In genomic region chr9:1285526-1285925, GRCh38 we compare ENCODE assay signal across 24 cellular contexts.
"Had no signal": no experiment of that assay in that cellular context is flagged by ENCODE, and none has a peak within 500 bp of the region (broad histone marks: within the 10 kb centered on the region; RNA-seq: fewer than 3 reads in every experiment).

No MANE protein-coding gene starts in this region.

- DNase-seq: activated B cell treated with CpG ODN at 0.5 μM for 24 hours; activated CD4-positive, alpha-beta T cell treated with anti-CD3 and anti-CD28 coated beads for 1 hour; activated CD4-positive, alpha-beta T cell treated with anti-CD3 and anti-CD28 coated beads, Interleukin-2, amount 10 ng/mL, durations not matched to agents 24 days and 14 days; activated CD4-positive, alpha-beta T cell treated with anti-CD3 and anti-CD28 coated beads, Interleukin-2, amount 50 U/mL, for 48 hours; activated CD8-positive, alpha-beta memory T cell treated with anti-CD3 and anti-CD28 coated beads for 24 hours; activated effector memory CD4-positive, alpha-beta T cell treated with anti-CD3 and anti-CD28 coated beads, Interleukin-2, amount 50 U/mL, for 16 hours; activated naive CD4-positive, alpha-beta T cell treated with Interleukin-2 at 50 U/mL for 16 hours; activated naive CD8-positive, alpha-beta T cell treated with anti-CD3 and anti-CD28 coated beads, Interleukin-2, amount 50 U/mL, for 24 hours; activated T-cell treated with anti-CD3 and anti-CD28 coated beads, Interleukin-2, amount 50 U/mL, for 4 hours; amniotic stem cell; KG1; NCI-H1105; NCI-H1436; NCI-H1694 treated with DMSO at 0.1 percent for 48 hours; NCI-H2029 treated with DMSO at 0.1 percent for 48 hours; NCI-H345; NCI-H510A treated with DMSO at 0.1 percent for 48 hours; NCI-H69; OCI-M1; SHP77 treated with DMSO at 0.1 percent for 48 hours; T-helper 2 cell; T1000 had no signal

- H3K4me3 ChIP-seq: ascending aorta, cardiac muscle cell had no signal

- H3K4me1 ChIP-seq: ascending aorta had no signal

- H3K27ac ChIP-seq: ascending aorta, cardiac muscle cell had no signal

- H3K9me3 ChIP-seq: ascending aorta had no signal

- H3K36me3 ChIP-seq: ascending aorta, cardiac muscle cell had no signal

- H3K27me3 ChIP-seq: ascending aorta, cardiac muscle cell had no signal
